14 cellular contexts compared by ENCODE assay signal in genomic region chr3:113084777-113085176, GRCh38.
DNase-seq lines count a peak whose midpoint lies in the region; ATAC-seq, FAIRE-seq and TF ChIP-seq lines count a peak whose summit lies in the region.
"Had no signal": no experiment of that assay in that cellular context is flagged by ENCODE, and none has a peak within 500 bp of the region (broad histone marks: within the 10 kb centered on the region; RNA-seq: fewer than 3 reads in every experiment).

No MANE protein-coding gene starts in this region.

- H4K20me1 ChIP-seq in endothelial cell of umbilical vein (replicated peaks; ENCODE audit: control insufficient read depth, extremely low read depth, insufficient read depth, low read length), result no peaks in the 10 kb centered on the region

- H3K4me3 ChIP-seq in endothelial cell of umbilical vein (replicated peaks in 1 of 3; ENCODE audit: insufficient read depth in 1 of 3, low read depth in 1 of 3, low read length in 3 of 3), result no peak overlapping the region
- no peak overlapping the region for H3K4me3 ChIP-seq in retinal pigment epithelial cell (ENCODE audit: low read length)
- H3K4me3 ChIP-seq in WERI-Rb-1 (ENCODE audit: low read depth, low read length), result no peak overlapping the region
- H3K4me3 ChIP-seq: vagina had no signal

- TF ChIP-seq CTCF in endothelial cell of umbilical vein (IDR thresholded peaks at IDR 0.05; ENCODE audit: extremely low read depth in 1 of 2, insufficient read depth in 1 of 2, low read depth in 1 of 2, low read length in 2 of 2) (no peak), retinal pigment epithelial cell (conservative IDR thresholded peaks at IDR 0.05; ENCODE audit: low read depth, low read length) (no peak), WERI-Rb-1 (IDR thresholded peaks at IDR 0.05; ENCODE audit: low read depth, low read length) (no peak)

- no peaks in the 10 kb centered on the region for H3K9me1 ChIP-seq in endothelial cell of umbilical vein (replicated peaks; ENCODE audit: control insufficient read depth, extremely low read depth, insufficient read depth, low read length)

- H3K4me1 ChIP-seq in endothelial cell of umbilical vein (ENCODE audit: control insufficient read depth, extremely low read depth, insufficient read depth, low read length), result no peaks in the 10 kb centered on the region
- H3K4me1 ChIP-seq: vagina had no signal

- intact Hi-C loops in endothelial cell of umbilical vein (cut with micrococcal nuclease), result no loop called here

- peaks cover 8 to 9% of the 10 kb centered on the region in 2 donors for H3K36me3 Mint-ChIP-seq in activated naive CD4-positive, alpha-beta T cell treated with anti-CD3 and anti-CD28 coated beads, Interleukin-2, amount 50 U/mL, for 72 hours
- H3K36me3 Mint-ChIP-seq: activated naive CD8-positive, alpha-beta T cell treated with anti-CD3 and anti-CD28 coated beads, Interleukin-2, amount 10 ng/mL, durations not matched to agents 7 days and 5 days had no signal

- no peaks in the 10 kb centered on the region for H3K27me3 ChIP-seq in endothelial cell of umbilical vein (ENCODE audit: control insufficient read depth in 2 of 2, insufficient read depth in 2 of 2, low read length in 2 of 2)
- H3K27me3 ChIP-seq in WERI-Rb-1 (ENCODE audit: insufficient read depth, low read depth, severe bottlenecking), result no peaks in the 10 kb centered on the region
- H3K27me3 ChIP-seq: vagina had no signal

- H3K9me3 Mint-ChIP-seq in activated naive CD4-positive, alpha-beta T cell treated with anti-CD3 and anti-CD28 coated beads, Interleukin-2, amount 50 U/mL, for 72 hours, result no peaks in the 10 kb centered on the region
- H3K9me3 Mint-ChIP-seq: activated naive CD8-positive, alpha-beta T cell treated with anti-CD3 and anti-CD28 coated beads, Interleukin-2, amount 10 ng/mL, durations not matched to agents 7 days and 5 days had no signal

- H3K27ac Mint-ChIP-seq in activated naive CD4-positive, alpha-beta T cell treated with anti-CD3 and anti-CD28 coated beads, Interleukin-2, amount 50 U/mL, for 72 hours, result no peak overlapping the region
- H3K27ac Mint-ChIP-seq: activated naive CD8-positive, alpha-beta T cell treated with anti-CD3 and anti-CD28 coated beads, Interleukin-2, amount 10 ng/mL, durations not matched to agents 7 days and 5 days; naive thymus-derived CD8-positive, alpha-beta T cell had no signal

- BruUV-seq in endothelial cell of umbilical vein (replicated peaks; lab: Mats Ljungman, UMichigan), result no TSS peak

- no peak overlapping the region for H3K4me2 ChIP-seq in endothelial cell of umbilical vein (ENCODE audit: insufficient read depth, low read length)

- DNase-seq in DMS 273 treated with DMSO at 0.1 percent for 48 hours (lab: John Stamatoyannopoulos, UW) (peak; percentile 52), NCI-H69 (lab: John Stamatoyannopoulos, UW) (peak; percentile 11), endothelial cell of umbilical vein (ENCODE audit: low read depth, low spot score) (peak; percentile 10), retinal pigment epithelial cell (ENCODE audit: low read depth) (peak; percentile 12), WERI-Rb-1 (no peak)
- no peak for DNase-seq in activated naive CD4-positive, alpha-beta T cell treated with anti-CD3 and anti-CD28 coated beads, Interleukin-2, amount 50 U/mL, for 72 hours (ENCODE audit: low spot score in 2 of 2)
- no peak for DNase-seq in activated CD4-positive, alpha-beta T cell treated with anti-CD3 and anti-CD28 coated beads, Interleukin-2, amount 50 U/mL, for 4 hours
- DNase-seq: activated CD4-positive, alpha-beta T cell treated with anti-CD3 and anti-CD28 coated beads for 1 hour; activated naive CD8-positive, alpha-beta T cell treated with anti-CD3 and anti-CD28 coated beads, Interleukin-2, amount 10 ng/mL, durations not matched to agents 7 days and 5 days; head of caudate nucleus; naive thymus-derived CD8-positive, alpha-beta T cell; stimulated activated CD4-positive, alpha-beta T cell treated with anti-CD3 and anti-CD28 coated beads, Interleukin-4, amount 100 ng/mL, for 4 hours had no signal

- no peak overlapping the region for H3K9ac ChIP-seq in endothelial cell of umbilical vein (replicated peaks; ENCODE audit: extremely low read depth, insufficient read depth, low read length)

- H3K9me3 ChIP-seq in endothelial cell of umbilical vein (replicated peaks; ENCODE audit: control insufficient read depth, insufficient read depth, low read length) (no peaks in the 10 kb centered on the region), WERI-Rb-1 (ENCODE audit: severe bottlenecking) (no peaks in the 10 kb centered on the region)
- H3K9me3 ChIP-seq: vagina had no signal

- no peak overlapping the region for H2AFZ ChIP-seq in endothelial cell of umbilical vein (ENCODE audit: low read depth, low read length)

- no peaks in the 10 kb centered on the region for H3K79me2 ChIP-seq in endothelial cell of umbilical vein (ENCODE audit: control insufficient read depth, insufficient read depth, low read length)

- dilution Hi-C loops in endothelial cell of umbilical vein (cut with MboI; ENCODE audit: extremely low pct_ligation_motif_present, low sequenced_read_pairs), result no loop called here

- H3K27ac ChIP-seq in endothelial cell of umbilical vein (ENCODE audit: insufficient read depth, low read depth, low read length) (no peak overlapping the region), WERI-Rb-1 (no peak overlapping the region)
- H3K27ac ChIP-seq: vagina had no signal

- CTCF ChIA-PET in endothelial cell of umbilical vein (lab: Charles Lee), result no interaction called here

- FAIRE-seq in endothelial cell of umbilical vein (lab: Jason Lieb, UNC), result peak; percentile 53

- H3K36me3 ChIP-seq in endothelial cell of umbilical vein (ENCODE audit: control insufficient read depth in 2 of 2, extremely low read depth in 1 of 2, insufficient read depth in 2 of 2, low read length in 2 of 2) (no peaks in the 10 kb centered on the region), WERI-Rb-1 (no peaks in the 10 kb centered on the region)
- H3K36me3 ChIP-seq: vagina had no signal

- POLR2A ChIA-PET in endothelial cell of umbilical vein (lab: Charles Lee), result interaction anchor here (0.7 kb wide), 1 partner anchor 31 kb away, joined by 3 read pairs; no protein-coding TSS in a partner anchor

- ATAC-seq in activated naive CD4-positive, alpha-beta T cell treated with anti-CD3 and anti-CD28 coated beads, Interleukin-2, amount 50 U/mL, for 72 hours, result no peak
- ATAC-seq in GM21367 (IDR thresholded peaks at IDR 0.05; ENCODE audit: unreplicated experiment), result no peak
- ATAC-seq: naive thymus-derived CD8-positive, alpha-beta T cell had no signal

- no peak for TF ChIP-seq POLR2A in endothelial cell of umbilical vein (IDR thresholded peaks at IDR 0.05; ENCODE audit: low read depth, low read length)

TF ChIP-seq in endothelial cell of umbilical vein, 7 proteins besides CTCF, POLR2A, EP300 and RAD21:
- TF ChIP-seq POLR2AphosphoS5 (IDR thresholded peaks at IDR 0.05; ENCODE audit: insufficient read depth, low read depth, low read length), result no peak
- TF ChIP-seq FOS (IDR thresholded peaks at IDR 0.05; ENCODE audit: borderline replicate concordance, insufficient read depth, low read length), result no peak
- no peak for TF ChIP-seq GATA2 (IDR thresholded peaks at IDR 0.05; ENCODE audit: insufficient read depth, insufficient read length, low read depth, low read length)
- no peak for TF ChIP-seq MYC (IDR thresholded peaks at IDR 0.05; ENCODE audit: low read depth, low read length)
- no peak for TF ChIP-seq MAX (IDR thresholded peaks at IDR 0.05; ENCODE audit: insufficient read depth, insufficient read length)
- no peak for TF ChIP-seq EZH2 (IDR thresholded peaks at IDR 0.05; ENCODE audit: borderline replicate concordance, low read depth, low read length, severe bottlenecking)
- TF ChIP-seq JUN (IDR thresholded peaks at IDR 0.05; ENCODE audit: borderline replicate concordance, insufficient read depth, insufficient read length, low read depth), result no peak

Comparison
In these comparisons a context has a peak if more than half of its experiments do, and no peak if none do; other contexts are left out.
1. DNase-seq: peak in DMS 273 treated with DMSO at 0.1 percent for 48 hours (single experiment), NCI-H69 (single experiment), endothelial cell of umbilical vein (single experiment) and retinal pigment epithelial cell (single experiment); none in WERI-Rb-1 (single experiment), activated naive CD4-positive, alpha-beta T cell treated with anti-CD3 and anti-CD28 coated beads, Interleukin-2, amount 50 U/mL, for 72 hours (0 of 2) and activated CD4-positive, alpha-beta T cell treated with anti-CD3 and anti-CD28 coated beads, Interleukin-2, amount 50 U/mL, for 4 hours (0 of 2).